Comparison of ENCODE assay signal across 22 cellular contexts in genomic region chr3:127773752-127774395, GRCh38. TPM values are rescaled to one million over a fixed set of nuclear protein-coding genes. Genes with fewer than 3 reads are reported as not detected.
DNase-seq lines count a peak whose midpoint lies in the region; ATAC-seq and TF ChIP-seq lines count a peak whose summit lies in the region.
"Had no signal": no experiment of that assay in that cellular context is flagged by ENCODE, and none has a peak within 500 bp of the region (broad histone marks: within the 10 kb centered on the region; RNA-seq: fewer than 3 reads in every experiment).

No MANE protein-coding gene starts in this region.

- H3K4me2 ChIP-seq in H9 (ENCODE audit: insufficient read depth, insufficient read length, low read length) (no peak overlapping the region), mesenchymal stem cell (ENCODE audit: low read length, poor library complexity, severe bottlenecking) (no peak overlapping the region)

- CTCF ChIA-PET in activated CD8-positive, alpha-beta T cell treated with anti-CD3 and anti-CD28 coated beads for 36 hours (lab: Charles Lee), result no interaction called here

- no peak overlapping the region for H2BK20ac ChIP-seq in H9 (ENCODE audit: low read depth, low read length, poor library complexity, severe bottlenecking)

- H2BK120ac ChIP-seq in H9 (ENCODE audit: low read depth, low read length, poor library complexity, severe bottlenecking), result no peak overlapping the region
- no peak overlapping the region for H2BK120ac ChIP-seq in mesenchymal stem cell (ENCODE audit: low read depth, low read length)

- peaks cover 0 to 11% of the 10 kb centered on the region in 2 experiments; a peak in 4 of 5 replicates for H3K9me3 Mint-ChIP-seq in H9
- no peaks in the 10 kb centered on the region for H3K9me3 Mint-ChIP-seq in stimulated activated memory B cell treated with anti-CD40 and anti-IgM and Interleukin-4, amounts not matched to agents 10 μg/mL and 1 μg/mL and 100 μg/mL, for 72 hours
- peaks cover 2% of the 10 kb centered on the region for H3K9me3 Mint-ChIP-seq in activated CD8-positive, alpha-beta T cell treated with anti-CD3 and anti-CD28 coated beads for 36 hours
- H3K9me3 Mint-ChIP-seq: CD4-positive, alpha-beta T cell had no signal

- H4K91ac ChIP-seq in H9 (ENCODE audit: insufficient read length, low read depth, low read length), result no peak overlapping the region
- peak overlapping the region; percentile 72 for H4K91ac ChIP-seq in mesenchymal stem cell (ENCODE audit: low read length)

- H3K4me3 ChIP-seq in RWPE2 (ENCODE audit: severe bottlenecking) (no peak overlapping the region), mesenchymal stem cell (ENCODE audit: insufficient read depth in 1 of 2, low read depth in 1 of 2, low read length in 2 of 2) (no peak overlapping the region)
- H3K4me3 ChIP-seq: SK-N-MC, skin epidermis had no signal

- TF ChIP-seq CTCF in H9 (conservative IDR thresholded peaks at IDR 0.05) (no peak), RWPE2 (IDR thresholded peaks at IDR 0.05; ENCODE audit: poor library complexity, severe bottlenecking) (no peak)
- TF ChIP-seq CTCF in activated CD8-positive, alpha-beta T cell treated with anti-CD3 and anti-CD28 coated beads for 36 hours (IDR thresholded peaks at IDR 0.05), result no peak

- intact Hi-C loops in activated CD8-positive, alpha-beta T cell treated with anti-CD3 and anti-CD28 coated beads for 36 hours (cut with micrococcal nuclease), result no loop called here

- no CpG with 5 or more reads among the region's 8 CpGs for whole genome bisulfite sequencing in H9 (ENCODE audit: extremely low coverage, insufficient read length, low lambda C conversion rate)
- 93% methylated on average over 8 of the region's 8 CpGs for WGBS in mesenchymal stem cell

- no peak overlapping the region; a peak in 1 of 7 replicates for H3K27ac Mint-ChIP-seq in H9
- peak overlapping the region; percentile 94 for H3K27ac Mint-ChIP-seq in stimulated activated memory B cell treated with anti-CD40 and anti-IgM and Interleukin-4, amounts not matched to agents 10 μg/mL and 1 μg/mL and 100 μg/mL, for 72 hours
- no peak overlapping the region for H3K27ac Mint-ChIP-seq in activated CD8-positive, alpha-beta T cell treated with anti-CD3 and anti-CD28 coated beads for 36 hours
- H3K27ac Mint-ChIP-seq: activated CD4-positive, alpha-beta T cell treated with anti-CD3 and anti-CD28 coated beads for 36 hours; CD4-positive, alpha-beta T cell had no signal

- no peak overlapping the region for H3K23ac ChIP-seq in H9 (ENCODE audit: insufficient read length, low read depth, low read length)
- no peak overlapping the region for H3K23ac ChIP-seq in mesenchymal stem cell (ENCODE audit: low read length in 2 of 2)

- H3K14ac ChIP-seq in H9 (ENCODE audit: insufficient read depth, low read length) (peak overlapping the region; percentile 16; the same call in 1 of the 2 replicates), mesenchymal stem cell (ENCODE audit: low read length in 2 of 2) (peak overlapping the region in 1 of 2 experiments; percentile 29)

- H3T11ph ChIP-seq in H9 (ENCODE audit: low read length), result no peak overlapping the region

- H2BK15ac ChIP-seq in H9 (ENCODE audit: low read depth, low read length), result no peak overlapping the region
- H2BK15ac ChIP-seq in mesenchymal stem cell (ENCODE audit: low read depth, poor library complexity, severe bottlenecking), result no peak overlapping the region

- H3K9me3 ChIP-seq in H9 (ENCODE audit: control insufficient read depth, low read depth, low read length) (no peaks in the 10 kb centered on the region), RWPE2 (ENCODE audit: severe bottlenecking) (no peaks in the 10 kb centered on the region), mesenchymal stem cell (ENCODE audit: control insufficient read depth, low read length) (peaks cover 11% of the 10 kb centered on the region)

- H3K4me3 Mint-ChIP-seq in H9, result no peak overlapping the region
- no peak overlapping the region for H3K4me3 Mint-ChIP-seq in stimulated activated memory B cell treated with anti-CD40 and anti-IgM and Interleukin-4, amounts not matched to agents 10 μg/mL and 1 μg/mL and 100 μg/mL, for 72 hours
- no peak overlapping the region for H3K4me3 Mint-ChIP-seq in activated CD8-positive, alpha-beta T cell treated with anti-CD3 and anti-CD28 coated beads for 36 hours
- H3K4me3 Mint-ChIP-seq: activated CD4-positive, alpha-beta T cell treated with anti-CD3 and anti-CD28 coated beads for 36 hours; CD4-positive, alpha-beta T cell; neural crest cell had no signal

- H4K8ac ChIP-seq in H9 (replicated peaks; ENCODE audit: insufficient read length, low read depth, low read length) (no peak overlapping the region), mesenchymal stem cell (ENCODE audit: low read length) (peak overlapping the region; percentile 46)

- no peaks in the 10 kb centered on the region for H3K79me1 ChIP-seq in H9 (ENCODE audit: insufficient read depth, low read depth, low read length, poor library complexity, severe bottlenecking)
- peaks cover 19% of the 10 kb centered on the region for H3K79me1 ChIP-seq in mesenchymal stem cell (replicated peaks; ENCODE audit: low read length, poor library complexity, severe bottlenecking)

- H4K20me1 ChIP-seq in H9 (ENCODE audit: control insufficient read depth, insufficient read depth, insufficient read length), result no peaks in the 10 kb centered on the region

- H2AFZ ChIP-seq in H9 (ENCODE audit: low read length) (no peak overlapping the region), mesenchymal stem cell (ENCODE audit: low read depth, low read length) (no peak overlapping the region)

- no peak overlapping the region for H3K56ac ChIP-seq in H9 (ENCODE audit: insufficient read length, low read depth, low read length)

- no peaks in the 10 kb centered on the region for H3K4me1 ChIP-seq in H9 (ENCODE audit: insufficient read depth, low read length)
- peaks cover 16% of the 10 kb centered on the region for H3K4me1 ChIP-seq in RWPE2 (ENCODE audit: insufficient read depth, poor library complexity, severe bottlenecking)
- peaks cover 38% of the 10 kb centered on the region for H3K4me1 ChIP-seq in mesenchymal stem cell (ENCODE audit: control insufficient read depth, insufficient read depth, low read depth, low read length)

- H3K27me3 Mint-ChIP-seq in H9 (ENCODE audit: low read depth), result peaks cover 1% of the 10 kb centered on the region
- no peaks in the 10 kb centered on the region for H3K27me3 Mint-ChIP-seq in stimulated activated memory B cell treated with anti-CD40 and anti-IgM and Interleukin-4, amounts not matched to agents 10 μg/mL and 1 μg/mL and 100 μg/mL, for 72 hours
- H3K27me3 Mint-ChIP-seq in activated CD8-positive, alpha-beta T cell treated with anti-CD3 and anti-CD28 coated beads for 36 hours, result no peaks in the 10 kb centered on the region
- H3K27me3 Mint-ChIP-seq: activated CD4-positive, alpha-beta T cell treated with anti-CD3 and anti-CD28 coated beads for 36 hours; CD4-positive, alpha-beta T cell had no signal

- H3K36me3 ChIP-seq in RWPE2 (ENCODE audit: low read depth) (peaks cover 5% of the 10 kb centered on the region; the same call in 1 of the 2 replicates), mesenchymal stem cell (ENCODE audit: control insufficient read depth in 1 of 2, insufficient read depth in 2 of 2, low read depth in 1 of 2, low read length in 2 of 2) (peaks cover 14 to 27% of the 10 kb centered on the region in 2 experiments)

- H2BK12ac ChIP-seq in H9 (ENCODE audit: insufficient read length, low read depth, low read length), result no peak overlapping the region
- H2BK12ac ChIP-seq in mesenchymal stem cell (ENCODE audit: low read length in 2 of 2), result peak overlapping the region; percentile 27 to 38

- no peaks in the 10 kb centered on the region for H3K27me3 ChIP-seq in H9 (ENCODE audit: insufficient read depth, low read length)
- no peaks in the 10 kb centered on the region for H3K27me3 ChIP-seq in RWPE2 (ENCODE audit: insufficient read depth, poor library complexity, severe bottlenecking)
- no peaks in the 10 kb centered on the region for H3K27me3 ChIP-seq in mesenchymal stem cell (ENCODE audit: control insufficient read depth in 1 of 2, insufficient read depth in 1 of 2, low read length in 2 of 2)

- peaks cover 3 to 13% of the 10 kb centered on the region in 2 experiments; a peak in 3 of 4 replicates for H3K4me1 Mint-ChIP-seq in H9
- H3K4me1 Mint-ChIP-seq in stimulated activated memory B cell treated with anti-CD40 and anti-IgM and Interleukin-4, amounts not matched to agents 10 μg/mL and 1 μg/mL and 100 μg/mL, for 72 hours, result peaks cover 54% of the 10 kb centered on the region
- peaks cover 7% of the 10 kb centered on the region for H3K4me1 Mint-ChIP-seq in activated CD8-positive, alpha-beta T cell treated with anti-CD3 and anti-CD28 coated beads for 36 hours (ENCODE audit: low read depth)

- POLR2A ChIA-PET in activated CD8-positive, alpha-beta T cell treated with anti-CD3 and anti-CD28 coated beads for 36 hours (lab: Charles Lee), result no interaction called here

- H3K9ac ChIP-seq in H9 (ENCODE audit: extremely low read depth, insufficient read length, low read length) (no peak overlapping the region), mesenchymal stem cell (ENCODE audit: low read length) (no peak overlapping the region)

- H3K36me3 Mint-ChIP-seq in H9 (ENCODE audit: insufficient read depth in 1 of 3, low read depth in 3 of 3), result peaks cover 0 to 4% (median 3%) of the 10 kb centered on the region in 3 experiments; a peak in 2 of 7 replicates
- H3K36me3 Mint-ChIP-seq in stimulated activated memory B cell treated with anti-CD40 and anti-IgM and Interleukin-4, amounts not matched to agents 10 μg/mL and 1 μg/mL and 100 μg/mL, for 72 hours, result peaks cover 64% of the 10 kb centered on the region
- peaks cover 2% of the 10 kb centered on the region for H3K36me3 Mint-ChIP-seq in activated CD8-positive, alpha-beta T cell treated with anti-CD3 and anti-CD28 coated beads for 36 hours (ENCODE audit: low read depth)

- 0 out of 3 replicates have a peak, but pooled peaks have one; percentile 19 for ATAC-seq in RWPE2 (ENCODE audit: low read depth)
- no peak for ATAC-seq in stimulated activated memory B cell treated with anti-CD40 and anti-IgM and Interleukin-4, amounts not matched to agents 10 μg/mL and 1 μg/mL and 100 μg/mL, for 72 hours
- no peak for ATAC-seq in activated CD8-positive, alpha-beta T cell treated with anti-CD3 and anti-CD28 coated beads for 36 hours
- ATAC-seq: activated CD4-positive, alpha-beta T cell treated with anti-CD3 and anti-CD28 coated beads for 36 hours had no signal

- H3K4ac ChIP-seq in H9 (ENCODE audit: low read depth, low read length) (no peak overlapping the region), mesenchymal stem cell (ENCODE audit: low read depth in 1 of 2, low read length in 2 of 2) (peak overlapping the region in 1 of 2 experiments; percentile 52)

- H4K5ac ChIP-seq in H9 (ENCODE audit: insufficient read length, low read depth, low read length), result no peak overlapping the region

- H3K23me2 ChIP-seq in H9 (ENCODE audit: insufficient read length, low read depth, low read length, poor library complexity, severe bottlenecking), result no peaks in the 10 kb centered on the region

- DNase-seq in H9 (no peak), RWPE2 (ENCODE audit: low spot score) (no peak), mesenchymal stem cell (no peak), NCI-H748 (lab: John Stamatoyannopoulos, UW; ENCODE audit: unreplicated experiment) (no peak), NCI-H146 treated with DMSO at 0.1 percent for 48 hours (lab: John Stamatoyannopoulos, UW; ENCODE audit: unreplicated experiment) (no peak), KG1 (lab: John Stamatoyannopoulos, UW) (no peak)
- no peak for DNase-seq in activated CD8-positive, alpha-beta T cell treated with anti-CD3 and anti-CD28 coated beads for 36 hours
- DNase-seq: activated CD4-positive, alpha-beta T cell treated with anti-CD3 and anti-CD28 coated beads for 36 hours; activated naive CD4-positive, alpha-beta T cell treated with anti-CD3 and anti-CD28 coated beads, Interleukin-2, amount 50 U/mL, for 16 hours; activated T-cell treated with anti-CD3 and anti-CD28 coated beads, Interleukin-2, amount 50 U/mL, for 48 hours; amygdala; CD4-positive, alpha-beta T cell; dermis blood vessel endothelial cell; KBM-7; NCI-H1436; NCI-H524; RPMI8226; T-helper 2 cell had no signal

- H3K18ac ChIP-seq in H9 (ENCODE audit: insufficient read length, low read depth, low read length) (no peak overlapping the region), mesenchymal stem cell (ENCODE audit: low read depth in 1 of 2, low read length in 2 of 2) (peak overlapping the region in 1 of 2 experiments; percentile 63)

- H2BK5ac ChIP-seq in H9 (ENCODE audit: insufficient read length, low read length) (no peak overlapping the region), mesenchymal stem cell (ENCODE audit: low read depth, low read length, poor library complexity, severe bottlenecking) (no peak overlapping the region)

- no peak overlapping the region for H3K27ac ChIP-seq in H9 (ENCODE audit: insufficient read length, low read depth, low read length)
- no peak overlapping the region for H3K27ac ChIP-seq in RWPE2 (ENCODE audit: poor library complexity, severe bottlenecking)
- peak overlapping the region; percentile 82 for H3K27ac ChIP-seq in mesenchymal stem cell (ENCODE audit: low read length, poor library complexity, severe bottlenecking)
- H3K27ac ChIP-seq: SK-N-MC, skin epidermis had no signal

- H3K79me2 ChIP-seq in H9 (ENCODE audit: insufficient read depth, low read length), result no peaks in the 10 kb centered on the region

- H2AK5ac ChIP-seq in H9 (ENCODE audit: insufficient read length, low read length), result no peak overlapping the region
- peak overlapping the region; percentile 52 for H2AK5ac ChIP-seq in mesenchymal stem cell (ENCODE audit: low read length, severe bottlenecking)

RNA-seq across cellular contexts. Expression of gene MGLL, which starts 48.4 kb away (rescaled TPM):
- total RNA-seq in H9 (2021), result 0.11 and 0.22 TPM in 2 replicates
- polyA plus RNA-seq in mesenchymal stem cell (2013, experiment 1 of 2), result 81.2 TPM
- polyA plus RNA-seq in mesenchymal stem cell (2013, experiment 2 of 2), result 81.4 TPM
- 1 to 10 TPM; 1.1 to 3.1 TPM for total RNA-seq in activated CD8-positive, alpha-beta T cell treated with anti-CD3 and anti-CD28 coated beads for 36 hours
